Comparison of ENCODE assay signal across 23 cellular contexts in the genomic region with DNA sequence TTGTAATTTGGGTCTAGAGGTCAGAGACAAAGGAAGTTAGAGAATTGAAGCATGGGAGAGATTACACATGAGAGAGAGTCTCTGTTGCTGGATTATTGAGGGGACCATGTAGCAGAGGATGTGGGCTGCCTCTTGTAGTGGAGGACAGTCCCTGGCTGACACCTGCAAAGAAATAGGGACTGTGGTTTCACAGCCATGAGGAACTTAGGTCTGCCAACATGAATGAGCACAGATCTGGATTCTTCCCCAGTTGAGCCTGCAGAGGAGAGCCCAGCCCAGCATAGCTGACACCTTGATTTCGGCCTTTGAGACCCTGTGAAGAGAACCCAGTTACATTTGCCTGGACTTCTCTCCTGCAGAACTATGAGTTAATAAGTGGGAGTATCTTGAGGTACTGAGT.
"Had no signal": no experiment of that assay in that cellular context is flagged by ENCODE, and none has a peak within 500 bp of the region (broad histone marks: within the 10 kb centered on the region; RNA-seq: fewer than 3 reads in every experiment).

No MANE protein-coding gene starts in this region.

- DNase-seq: cerebellar nuclear complex; dorsolateral prefrontal cortex; effector CD8-positive, alpha-beta T cell; gastrocnemius medialis; head of caudate nucleus; left cardiac atrium; left lung; mammary epithelial cell; mesendoderm; midbrain; naive thymus-derived CD4-positive, alpha-beta T cell; stimulated activated CD4-positive, alpha-beta T cell treated with anti-CD3 and anti-CD28 coated beads, Interleukin-2, amount 100 ng/mL, for 24 hours; stimulated activated CD4-positive, alpha-beta T cell treated with anti-CD3 and anti-CD28 coated beads, Interleukin-4, amount 100 ng/mL, for 24 hours; stimulated activated naive CD4-positive, alpha-beta T cell treated with Interleukin-2 at 50 U/mL for 16 hours; stomach; thyroid gland; trophoblast cell had no signal

- H3K4me1 ChIP-seq: gastrocnemius medialis, left lung, neural progenitor cell, prostate gland, right atrium auricular region, stomach, thyroid gland had no signal

- H3K9me3 ChIP-seq: gastrocnemius medialis, prostate gland, thyroid gland had no signal

- H3K36me3 ChIP-seq: gastrocnemius medialis, left lung, neural progenitor cell, prostate gland, right atrium auricular region, stomach, thyroid gland had no signal

- H3K27me3 ChIP-seq: gastrocnemius medialis, left lung, right atrium auricular region, thyroid gland had no signal

- ATAC-seq: gastrocnemius medialis; left cardiac atrium; left lung; naive thymus-derived CD4-positive, alpha-beta T cell; sciatic nerve; stimulated activated effector memory CD8-positive, alpha-beta T cell treated with anti-CD3 and anti-CD28 coated beads, Interleukin-12 subunit alpha, Interleukin-12 subunit beta, amount 100 ng/mL, for 72 hours had no signal

- H3K4me3 ChIP-seq: dorsolateral prefrontal cortex, gastrocnemius medialis, left lung, neural progenitor cell, prostate gland, right atrium auricular region, stomach, thyroid gland had no signal

- H3K36me3 Mint-ChIP-seq: neural progenitor cell; stimulated activated effector memory CD8-positive, alpha-beta T cell treated with anti-CD3 and anti-CD28 coated beads, Interleukin-12 subunit alpha, Interleukin-12 subunit beta, amount 100 ng/mL, for 72 hours had no signal

- H3K4me1 Mint-ChIP-seq: nephron; neural progenitor cell; stimulated activated effector memory CD8-positive, alpha-beta T cell treated with anti-CD3 and anti-CD28 coated beads, Interleukin-12 subunit alpha, Interleukin-12 subunit beta, amount 100 ng/mL, for 72 hours had no signal

- H3K4me3 Mint-ChIP-seq: naive thymus-derived CD4-positive, alpha-beta T cell; nephron; neural progenitor cell; stimulated activated effector memory CD8-positive, alpha-beta T cell treated with anti-CD3 and anti-CD28 coated beads, Interleukin-12 subunit alpha, Interleukin-12 subunit beta, amount 100 ng/mL, for 72 hours had no signal

- H3K9ac ChIP-seq: neural progenitor cell had no signal

- H3K27ac Mint-ChIP-seq: naive thymus-derived CD4-positive, alpha-beta T cell; nephron; neural progenitor cell; stimulated activated effector memory CD8-positive, alpha-beta T cell treated with anti-CD3 and anti-CD28 coated beads, Interleukin-12 subunit alpha, Interleukin-12 subunit beta, amount 100 ng/mL, for 72 hours had no signal

- H3K27ac ChIP-seq: dorsolateral prefrontal cortex, gastrocnemius medialis, left lung, neural progenitor cell, prostate gland, right atrium auricular region, stomach, thyroid gland had no signal
